Comparison of ENCODE assay signal across 33 cellular contexts in genomic region chrX:95152810-95153209, GRCh38.
DNase-seq lines count a peak whose midpoint lies in the region; ATAC-seq, FAIRE-seq and TF ChIP-seq lines count a peak whose summit lies in the region.
"Had no signal": no experiment of that assay in that cellular context is flagged by ENCODE, and none has a peak within 500 bp of the region (broad histone marks: within the 10 kb centered on the region; RNA-seq: fewer than 3 reads in every experiment).

No MANE protein-coding gene starts in this region.

- no peak overlapping the region for H2BK15ac ChIP-seq in IMR-90 (ENCODE audit: low read depth, low read length)

- H3K4ac ChIP-seq in IMR-90 (ENCODE audit: low read depth, low read length), result no peak overlapping the region

- no TSS peak for BruUV-seq in IMR-90 (replicated peaks; lab: Mats Ljungman, UMichigan)

- no peaks in the 10 kb centered on the region for H3K36me3 Mint-ChIP-seq in astrocyte (ENCODE audit: low read depth, unreplicated experiment)
- H3K36me3 Mint-ChIP-seq: CD14-positive monocyte; CD4-positive, alpha-beta memory T cell; CD4-positive, CD25-positive, alpha-beta regulatory T cell; CD8-positive, alpha-beta memory T cell; CD8-positive, alpha-beta T cell had no signal

- H3K9me3 ChIP-seq in IMR-90 (ENCODE audit: control insufficient read depth, insufficient read depth, low read length), result no peaks in the 10 kb centered on the region; the same call in 1 of the 2 replicates
- no peaks in the 10 kb centered on the region for H3K9me3 ChIP-seq in astrocyte (ENCODE audit: insufficient read depth, low read depth, low read length)
- H3K9me3 ChIP-seq: A549; BE2C; BLaER1; BLaER1 treated with 17β-estradiol and CSF1 and Interleukin-3, amounts not matched to agents 10 nM and 100 nM; Caco-2 had no signal

- H3K56ac ChIP-seq in IMR-90 (ENCODE audit: extremely low read depth, insufficient read depth, low read length), result no peak overlapping the region

- no peak overlapping the region for H4K5ac ChIP-seq in IMR-90 (ENCODE audit: low read depth, low read length)

- H3K79me1 ChIP-seq in IMR-90 (ENCODE audit: low read depth in 1 of 2, low read length in 2 of 2), result no peaks in the 10 kb centered on the region

- no peak overlapping the region for H2AK5ac ChIP-seq in IMR-90 (ENCODE audit: low read depth, low read length)

- no peak overlapping the region for H3K9ac ChIP-seq in IMR-90 (ENCODE audit: low read depth, low read length)
- H3K9ac ChIP-seq in astrocyte (ENCODE audit: low read length), result no peak overlapping the region
- H3K9ac ChIP-seq: BLaER1; BLaER1 treated with 17β-estradiol and CSF1 and Interleukin-3, amounts not matched to agents 10 nM and 100 nM had no signal

- CTCF ChIA-PET in IMR-90 (lab: Yijun Ruan, JAX), result no interaction called here

- no peaks in the 10 kb centered on the region for H3K79me2 ChIP-seq in astrocyte (ENCODE audit: insufficient read depth, low read length)

- dilution Hi-C loops in IMR-90 (cut with HindIII; ENCODE audit: low sequenced_read_pairs, unreplicated experiment), result no loop called here

- no peak overlapping the region for H2BK20ac ChIP-seq in IMR-90 (ENCODE audit: low read depth, low read length)

- FAIRE-seq in astrocyte (lab: Jason Lieb, UNC), result peak; percentile 93
- FAIRE-seq: A204.1, A549, D721Med had no signal

- in situ Hi-C loops in IMR-90 (cut with MboI; ENCODE audit: low sequenced_read_pairs), result no loop called here

- H3K4me1 Mint-ChIP-seq in astrocyte (ENCODE audit: low read depth, unreplicated experiment), result no peaks in the 10 kb centered on the region
- H3K4me1 Mint-ChIP-seq: B cell; CD14-positive monocyte; CD4-positive, alpha-beta memory T cell; CD4-positive, CD25-positive, alpha-beta regulatory T cell; CD8-positive, alpha-beta memory T cell had no signal

- no peak for TF ChIP-seq POLR2A in IMR-90 (IDR thresholded peaks at IDR 0.05; ENCODE audit: low read depth, low read length)

- intact Hi-C loops in IMR-90 (cut with micrococcal nuclease), result no loop called here

- H3K36me3 ChIP-seq in IMR-90 (ENCODE audit: control insufficient read depth, insufficient read depth, low read length) (no peaks in the 10 kb centered on the region), astrocyte (ENCODE audit: insufficient read depth, low read length) (no peaks in the 10 kb centered on the region)
- H3K36me3 ChIP-seq: BE2C; BLaER1; BLaER1 treated with 17β-estradiol and CSF1 and Interleukin-3, amounts not matched to agents 10 nM and 100 nM had no signal

- H2AK9ac ChIP-seq in IMR-90 (replicated peaks; ENCODE audit: low read depth, low read length, poor library complexity), result no peak overlapping the region

- TF ChIP-seq CTCF in IMR-90 (conservative IDR thresholded peaks at IDR 0.05; ENCODE audit: low read depth, low read length), result no peak
- TF ChIP-seq CTCF in astrocyte (IDR thresholded peaks at IDR 0.05; ENCODE audit: insufficient read depth, low read depth, low read length), result no peak

- TF ChIP-seq RAD21 in IMR-90 (IDR thresholded peaks at IDR 0.05; ENCODE audit: low read length), result no peak

- no peak for ATAC-seq in IMR-90 (ENCODE audit: low read depth)
- ATAC-seq: A549; CD8-positive, alpha-beta T cell had no signal

- H3K4me2 ChIP-seq in IMR-90 (ENCODE audit: low read depth, low read length), result no peak overlapping the region
- H3K4me2 ChIP-seq in astrocyte (ENCODE audit: low read length), result no peak overlapping the region
- H3K4me2 ChIP-seq: A549; BLaER1; BLaER1 treated with 17β-estradiol and CSF1 and Interleukin-3, amounts not matched to agents 10 nM and 100 nM had no signal

- no peak overlapping the region for H4K8ac ChIP-seq in IMR-90 (ENCODE audit: low read depth in 2 of 2, low read length in 2 of 2)

- H2AFZ ChIP-seq in IMR-90 (replicated peaks; ENCODE audit: low read length, poor library complexity) (no peak overlapping the region), astrocyte (ENCODE audit: low read depth, low read length) (no peak overlapping the region)

- no peak overlapping the region for H3K4me3 Mint-ChIP-seq in astrocyte (ENCODE audit: unreplicated experiment)
- H3K4me3 Mint-ChIP-seq: B cell; CD14-positive monocyte; CD4-positive, alpha-beta memory T cell; CD4-positive, alpha-beta T cell; CD4-positive, CD25-positive, alpha-beta regulatory T cell; CD8-positive, alpha-beta memory T cell; CD8-positive, alpha-beta T cell had no signal

- H3K9me3 Mint-ChIP-seq in astrocyte (ENCODE audit: unreplicated experiment), result no peaks in the 10 kb centered on the region
- H3K9me3 Mint-ChIP-seq: CD4-positive, alpha-beta T cell; CD8-positive, alpha-beta T cell had no signal

- H4K91ac ChIP-seq in IMR-90 (ENCODE audit: insufficient read depth, low read depth, low read length), result no peak overlapping the region

- DNase-seq in IMR-90, result no peak
- DNase-seq in astrocyte (ENCODE audit: low read depth), result no peak
- DNase-seq in HT-29 (ENCODE audit: low spot score), result no peak
- no peak for DNase-seq in activated T-cell treated with anti-CD3 and anti-CD28 coated beads, Interleukin-2, amount 50 U/mL, for 1 hour
- DNase-seq: 8988T; ACHN; AML-193; BE2C; C1 segment of cervical spinal cord; Caco-2; Calu3; CD4-positive, alpha-beta memory T cell; CD4-positive, alpha-beta T cell; CD4-positive, CD25-positive, alpha-beta regulatory T cell; CD8-positive, alpha-beta memory T cell; CD8-positive, alpha-beta T cell; COR-L47; DMS 273 treated with DMSO at 0.1 percent for 48 hours; DMS153; DMS53; DMS79; DMS79 treated with DMSO at 0.1 percent for 48 hours; DND-41; EL had no signal

- H3K9me1 ChIP-seq in IMR-90 (ENCODE audit: insufficient read depth, low read length), result no peaks in the 10 kb centered on the region

- no peak overlapping the region for H2BK120ac ChIP-seq in IMR-90 (ENCODE audit: low read depth, low read length)

- POLR2A ChIA-PET in IMR-90 (lab: Charles Lee; ENCODE audit: unreplicated experiment), result no interaction called here

- no peak overlapping the region for H3K27ac ChIP-seq in IMR-90 (ENCODE audit: insufficient read depth, low read length)
- H3K27ac ChIP-seq in astrocyte (ENCODE audit: low read depth, low read length), result no peak overlapping the region
- H3K27ac ChIP-seq: 22Rv1; A549; BLaER1; BLaER1 treated with 17β-estradiol and CSF1 and Interleukin-3, amounts not matched to agents 10 nM and 100 nM; C4-2B had no signal

- H3K4me1 ChIP-seq in IMR-90 (ENCODE audit: control insufficient read depth, insufficient read depth, low read length) (no peaks in the 10 kb centered on the region), astrocyte (ENCODE audit: insufficient read depth, low read length) (no peaks in the 10 kb centered on the region)
- H3K4me1 ChIP-seq: A549; BE2C; BLaER1; BLaER1 treated with 17β-estradiol and CSF1 and Interleukin-3, amounts not matched to agents 10 nM and 100 nM; Caco-2 had no signal

- no peaks in the 10 kb centered on the region for H4K20me1 ChIP-seq in IMR-90 (ENCODE audit: insufficient read depth, low read length)
- H4K20me1 ChIP-seq in astrocyte (ENCODE audit: insufficient read depth, low read length), result no peaks in the 10 kb centered on the region
- H4K20me1 ChIP-seq: BLaER1; BLaER1 treated with 17β-estradiol and CSF1 and Interleukin-3, amounts not matched to agents 10 nM and 100 nM had no signal

- WGBS in IMR-90 (ENCODE audit: extremely low coverage in 2 of 2, insufficient read length in 1 of 2), 2 experiments, result 92% methylated on average over 2 of the region's 4 CpGs; no CpG with 5 or more reads in 1 of the 2 experiments

- H2BK5ac ChIP-seq in IMR-90 (ENCODE audit: low read depth, low read length, poor library complexity, severe bottlenecking), result no peak overlapping the region

- no peak overlapping the region for H3K18ac ChIP-seq in IMR-90 (ENCODE audit: low read depth, low read length)

- no peak overlapping the region for H3K23ac ChIP-seq in IMR-90 (ENCODE audit: low read depth, low read length)

- H3K27me3 Mint-ChIP-seq in astrocyte (ENCODE audit: low read depth, unreplicated experiment), result no peaks in the 10 kb centered on the region
- H3K27me3 Mint-ChIP-seq: B cell; CD4-positive, alpha-beta memory T cell; CD4-positive, alpha-beta T cell; CD4-positive, CD25-positive, alpha-beta regulatory T cell had no signal

- H3K27me3 ChIP-seq in IMR-90 (ENCODE audit: control insufficient read depth, insufficient read depth, low read length) (no peaks in the 10 kb centered on the region; the same call in 1 of the 2 replicates), astrocyte (ENCODE audit: insufficient read depth, low read length) (no peaks in the 10 kb centered on the region)
- H3K27me3 ChIP-seq: BE2C had no signal

- no peak overlapping the region for H3K14ac ChIP-seq in IMR-90 (replicated peaks; ENCODE audit: low read depth, low read length)

- no peak overlapping the region for H3K27ac Mint-ChIP-seq in astrocyte (ENCODE audit: unreplicated experiment)
- H3K27ac Mint-ChIP-seq: B cell; CD14-positive monocyte; CD4-positive, alpha-beta memory T cell; CD4-positive, alpha-beta T cell; CD4-positive, CD25-positive, alpha-beta regulatory T cell; CD8-positive, alpha-beta T cell had no signal

- H3K4me3 ChIP-seq in IMR-90 (ENCODE audit: insufficient read depth, low read depth, low read length) (no peak overlapping the region), astrocyte (ENCODE audit: insufficient read depth, low read depth, low read length) (no peak overlapping the region)
- H3K4me3 ChIP-seq: A549; BLaER1; BLaER1 treated with 17β-estradiol and CSF1 and Interleukin-3, amounts not matched to agents 10 nM and 100 nM had no signal

TF ChIP-seq in IMR-90, 13 proteins besides CTCF, POLR2A, EP300 and RAD21:
- no peak for TF ChIP-seq RCOR1 (IDR thresholded peaks at IDR 0.05; ENCODE audit: insufficient replicate concordance, low read length)
- no peak for TF ChIP-seq ELK1 (IDR thresholded peaks at IDR 0.05; ENCODE audit: borderline replicate concordance, low read depth, low read length)
- TF ChIP-seq CEBPB (IDR thresholded peaks at IDR 0.05; ENCODE audit: low read depth, low read length), result peak; percentile 54
- TF ChIP-seq NFE2L2 (IDR thresholded peaks at IDR 0.05; ENCODE audit: low read depth, low read length), result no peak
